In the genomic region with DNA sequence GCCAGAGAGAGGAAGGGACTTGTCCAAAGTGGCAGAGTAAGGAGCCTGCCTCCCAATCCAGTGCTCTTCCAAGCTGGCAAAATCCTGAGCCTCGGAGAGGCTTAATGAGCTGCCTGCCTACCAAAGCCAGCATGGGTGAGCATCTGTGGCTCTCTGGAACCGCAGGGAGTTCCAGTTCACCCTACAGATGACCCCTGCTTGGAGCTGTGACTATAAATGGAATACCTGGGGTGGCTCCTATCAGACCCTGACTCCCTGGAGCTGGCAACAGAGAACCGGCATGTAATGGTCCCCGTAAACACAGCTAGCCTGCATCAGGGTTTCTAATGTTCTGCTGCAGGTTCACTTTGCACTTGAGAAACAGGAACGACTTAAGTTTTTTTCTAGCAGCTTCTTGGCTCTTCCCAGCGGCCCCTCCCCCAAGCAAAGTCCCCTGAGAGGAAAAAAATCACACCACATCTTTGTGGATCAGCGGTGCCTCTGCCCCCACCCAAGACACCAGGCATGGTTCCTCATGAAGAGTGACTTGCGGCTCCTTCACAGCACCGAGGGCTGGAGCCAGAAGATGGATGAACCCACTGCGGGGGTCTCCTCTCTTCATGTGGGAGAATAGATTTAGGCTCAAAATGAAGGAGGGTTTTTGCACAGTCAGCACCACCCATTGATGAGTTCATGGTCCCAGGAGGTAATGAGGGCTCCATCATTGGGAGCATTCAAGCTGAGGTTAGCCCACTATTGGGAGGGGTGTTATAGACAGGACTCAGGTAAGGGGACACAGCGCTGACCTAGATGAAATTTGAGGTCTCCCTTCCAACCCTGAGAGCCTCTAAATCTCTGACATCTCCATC, we compare ENCODE assay signal across 21 cellular contexts.
"Had no signal": no experiment of that assay in that cellular context is flagged by ENCODE, and none has a peak within 500 bp of the region (broad histone marks: within the 10 kb centered on the region; RNA-seq: fewer than 3 reads in every experiment).

No MANE protein-coding gene starts in this region.

- H3K36me3 Mint-ChIP-seq: activated naive CD4-positive, alpha-beta T cell treated with anti-CD3 and anti-CD28 coated beads, Interleukin-2, amount 50 U/mL, for 72 hours; naive thymus-derived CD8-positive, alpha-beta T cell had no signal

- FAIRE-seq: astrocyte, endothelial cell of umbilical vein had no signal

- H3K27ac ChIP-seq: adrenal gland, breast epithelium, esophagus muscularis mucosa, thyroid gland had no signal

- H3K9me3 ChIP-seq: adrenal gland, breast epithelium, esophagus muscularis mucosa, thyroid gland had no signal

- DNase-seq: activated CD4-positive, alpha-beta T cell treated with anti-CD3 and anti-CD28 coated beads, Interleukin-2, amount 50 U/mL, for 1 hour; activated CD4-positive, CD25-positive, alpha-beta regulatory T cell treated with anti-CD3 and anti-CD28 coated beads, Interleukin-2, amount 50 U/mL, for 72 hours; activated gamma-delta T cell treated with Interleukin-2 at 50 U/mL for 16 hours; adrenal gland; cerebellar nuclear complex; effector CD8-positive, alpha-beta T cell; mesenchymal stem cell; occipital lobe; stimulated activated CD4-positive, alpha-beta T cell treated with anti-CD3 and anti-CD28 coated beads, Interleukin-12 subunit alpha, Interleukin-12 subunit beta, amount 100 ng/mL, for 4 hours; stimulated activated CD4-positive, alpha-beta T cell treated with anti-CD3 and anti-CD28 coated beads, Interleukin-1b, Interleukin-23, amount 100 ng/mL, for 48 hours; stimulated activated naive CD4-positive, alpha-beta T cell treated with Interleukin-2 at 50 U/mL for 16 hours; T-helper 1 cell; T1000; thyroid gland had no signal

- H3K27ac Mint-ChIP-seq: activated naive CD4-positive, alpha-beta T cell treated with anti-CD3 and anti-CD28 coated beads, Interleukin-2, amount 50 U/mL, for 72 hours; activated T-helper 1 cell treated with anti-CD3 and anti-CD28 coated beads, Interleukin-12 subunit alpha, Interleukin-12 subunit beta, Interleukin-2, Interleukin-4 antibody, amounts not matched to agents 30 ng/mL and 10 ng/mL and 1 ng/mL, durations not matched to agents 14 hours and 24 hours and 36 hours had no signal

- H3K4me3 ChIP-seq: adrenal gland, breast epithelium, esophagus muscularis mucosa, thyroid gland had no signal

- H3K4me3 Mint-ChIP-seq: activated T-helper 1 cell treated with anti-CD3 and anti-CD28 coated beads, Interleukin-12 subunit alpha, Interleukin-12 subunit beta, Interleukin-2, Interleukin-4 antibody, amounts not matched to agents 30 ng/mL and 10 ng/mL and 1 ng/mL, durations not matched to agents 14 hours and 24 hours and 36 hours; naive thymus-derived CD8-positive, alpha-beta T cell had no signal

- H3K36me3 ChIP-seq: adrenal gland, breast epithelium, esophagus muscularis mucosa, thyroid gland had no signal

- ATAC-seq: activated naive CD4-positive, alpha-beta T cell treated with anti-CD3 and anti-CD28 coated beads, Interleukin-2, amount 50 U/mL, for 72 hours; naive thymus-derived CD8-positive, alpha-beta T cell had no signal

- H3K27me3 ChIP-seq: adrenal gland, thyroid gland had no signal

- H3K9me3 Mint-ChIP-seq: activated naive CD4-positive, alpha-beta T cell treated with anti-CD3 and anti-CD28 coated beads, Interleukin-2, amount 50 U/mL, for 72 hours; activated T-helper 1 cell treated with anti-CD3 and anti-CD28 coated beads, Interleukin-12 subunit alpha, Interleukin-12 subunit beta, Interleukin-2, Interleukin-4 antibody, amounts not matched to agents 30 ng/mL and 10 ng/mL and 1 ng/mL, durations not matched to agents 14 hours and 24 hours and 36 hours; naive thymus-derived CD8-positive, alpha-beta T cell had no signal

- H3K4me1 ChIP-seq: adrenal gland, breast epithelium, thyroid gland had no signal
